ENCODE assay signal across 20 cellular contexts in genomic region chr11:98155696-98156095, GRCh38.
DNase-seq lines count a peak whose midpoint lies in the region; ATAC-seq and TF ChIP-seq lines count a peak whose summit lies in the region.
"Had no signal": no experiment of that assay in that cellular context is flagged by ENCODE, and none has a peak within 500 bp of the region (broad histone marks: within the 10 kb centered on the region; RNA-seq: fewer than 3 reads in every experiment).

No MANE protein-coding gene starts in this region.

- H3K27me3 Mint-ChIP-seq in nephron (ENCODE audit: low read depth) (no peaks in the 10 kb centered on the region), mesothelial cell of epicardium (ENCODE audit: low read depth) (no peaks in the 10 kb centered on the region)
- H3K27me3 Mint-ChIP-seq in naive thymus-derived CD4-positive, alpha-beta T cell = no peaks in the 10 kb centered on the region
- H3K27me3 Mint-ChIP-seq: CD4-positive, alpha-beta memory T cell had no signal

- TF ChIP-seq POLR2A in GM18505 (IDR thresholded peaks at IDR 0.05; ENCODE audit: borderline replicate concordance, extremely low read depth, insufficient read depth, insufficient read length) = no peak

- H3K9me3 Mint-ChIP-seq in nephron = peaks cover 23% of the 10 kb centered on the region
- peaks cover 38% of the 10 kb centered on the region for H3K9me3 Mint-ChIP-seq in mesothelial cell of epicardium
- H3K9me3 Mint-ChIP-seq in naive thymus-derived CD4-positive, alpha-beta T cell = peaks cover 4 to 29% (median 10%) of the 10 kb centered on the region in 11 donors

- H3K4me1 Mint-ChIP-seq in nephron = peaks cover 4% of the 10 kb centered on the region
- H3K4me1 Mint-ChIP-seq in mesothelial cell of epicardium = peaks cover 3% of the 10 kb centered on the region
- H3K4me1 Mint-ChIP-seq in naive thymus-derived CD4-positive, alpha-beta T cell = no peaks in the 10 kb centered on the region
- H3K4me1 Mint-ChIP-seq: CD4-positive, alpha-beta memory T cell had no signal

- no peaks in the 10 kb centered on the region for H3K27me3 ChIP-seq in naive thymus-derived CD4-positive, alpha-beta T cell (ENCODE audit: control insufficient read depth in 2 of 2, insufficient read depth in 2 of 2, low read length in 2 of 2)
- H3K27me3 ChIP-seq: BLaER1, Peyer's patch, SJSA1 had no signal

- H3K4me3 ChIP-seq in naive thymus-derived CD4-positive, alpha-beta T cell (ENCODE audit: low read length) = no peak overlapping the region
- H3K4me3 ChIP-seq: BLaER1, GM23248, Peyer's patch, SJSA1 had no signal

- H3K36me3 Mint-ChIP-seq in nephron (ENCODE audit: low read depth) (no peaks in the 10 kb centered on the region), mesothelial cell of epicardium (peaks cover 7% of the 10 kb centered on the region)
- peaks cover 0 to 7% (median 0%) of the 10 kb centered on the region in 5 donors for H3K36me3 Mint-ChIP-seq in naive thymus-derived CD4-positive, alpha-beta T cell
- H3K36me3 Mint-ChIP-seq: CD4-positive, alpha-beta memory T cell had no signal

- no peak for ATAC-seq in GM18505 (IDR thresholded peaks at IDR 0.05; ENCODE audit: unreplicated experiment)
- no peak for ATAC-seq in naive thymus-derived CD4-positive, alpha-beta T cell

- H3K9me3 ChIP-seq in naive thymus-derived CD4-positive, alpha-beta T cell (ENCODE audit: control insufficient read depth in 2 of 3, low read length in 3 of 3) = no peaks in the 10 kb centered on the region
- H3K9me3 ChIP-seq: BLaER1, Peyer's patch, SJSA1 had no signal

- H3K4me3 Mint-ChIP-seq in nephron = no peak overlapping the region
- H3K4me3 Mint-ChIP-seq in mesothelial cell of epicardium = no peak overlapping the region
- H3K4me3 Mint-ChIP-seq in naive thymus-derived CD4-positive, alpha-beta T cell = no peak overlapping the region
- H3K4me3 Mint-ChIP-seq: CD4-positive, alpha-beta memory T cell; T-helper 1 cell treated with Interleukin-12 subunit alpha and Interleukin-12 subunit beta and Interleukin-4 antibody, amounts not matched to agents 30 μg/mL and 1 μg/mL, for 36 hours had no signal

- no peak for TF ChIP-seq CTCF in VCaP (conservative IDR thresholded peaks at IDR 0.05)
- no peak for TF ChIP-seq CTCF in nephron (IDR thresholded peaks at IDR 0.05; ENCODE audit: unreplicated experiment in 3 of 3)
- TF ChIP-seq CTCF in mesothelial cell of epicardium (IDR thresholded peaks at IDR 0.05; ENCODE audit: unreplicated experiment) = no peak

- CTCF ChIA-PET in naive thymus-derived CD4-positive, alpha-beta T cell (lab: Charles Lee) = no interaction called here

- no peaks in the 10 kb centered on the region for H3K36me3 ChIP-seq in naive thymus-derived CD4-positive, alpha-beta T cell (ENCODE audit: control insufficient read depth in 2 of 3, insufficient read depth in 3 of 3, low read length in 3 of 3)
- H3K36me3 ChIP-seq: BLaER1, Peyer's patch, SJSA1 had no signal

- H3K27ac Mint-ChIP-seq in nephron (peak overlapping the region in 2 of 3 experiments; percentile 7 to 38), mesothelial cell of epicardium (no peak overlapping the region)
- H3K27ac Mint-ChIP-seq in naive thymus-derived CD4-positive, alpha-beta T cell = no peak overlapping the region
- H3K27ac Mint-ChIP-seq: CD4-positive, alpha-beta memory T cell; T-helper 1 cell treated with Interleukin-12 subunit alpha and Interleukin-12 subunit beta and Interleukin-4 antibody, amounts not matched to agents 30 μg/mL and 1 μg/mL, for 36 hours had no signal

- no peaks in the 10 kb centered on the region for H3K4me1 ChIP-seq in naive thymus-derived CD4-positive, alpha-beta T cell (ENCODE audit: control insufficient read depth in 2 of 2, insufficient read depth in 2 of 2, low read length in 2 of 2)
- H3K4me1 ChIP-seq: BLaER1, Peyer's patch, SJSA1 had no signal

- intact Hi-C loops in naive thymus-derived CD4-positive, alpha-beta T cell (cut with micrococcal nuclease) = no loop called here

- H3K27ac ChIP-seq in VCaP = peak overlapping the region; percentile 48
- H3K27ac ChIP-seq in naive thymus-derived CD4-positive, alpha-beta T cell (ENCODE audit: low read depth, low read length) = no peak overlapping the region
- H3K27ac ChIP-seq: 22Rv1, BLaER1, GM23248, Peyer's patch, SJSA1 had no signal

- POLR2A ChIA-PET in naive thymus-derived CD4-positive, alpha-beta T cell (lab: Charles Lee) = no interaction called here

- DNase-seq in DMS153 (lab: John Stamatoyannopoulos, UW) (peak; percentile 33), DMS153 treated with DMSO at 0.1 percent for 48 hours (lab: John Stamatoyannopoulos, UW; ENCODE audit: unreplicated experiment) (no peak), NCI-H748 (lab: John Stamatoyannopoulos, UW; ENCODE audit: unreplicated experiment) (peak; percentile 68), mesothelial cell of epicardium (ENCODE audit: low spot score in 2 of 2, unreplicated experiment in 2 of 2) (no peak)
- no peak for DNase-seq in naive thymus-derived CD4-positive, alpha-beta T cell
- DNase-seq: ACHN; CD4-positive, alpha-beta memory T cell; GM23248; HCEC 1CT; NCI-H1417 treated with DMSO at 0.1 percent for 48 hours; NCI-H187 treated with DMSO at 0.1 percent for 48 hours; NCI-H226; Peyer's patch had no signal

Comparison
In these comparisons a context has a peak if more than half of its experiments do, and no peak if none do; other contexts are left out.
1. DNase-seq: peak in DMS153 (single experiment) and NCI-H748 (single experiment); none in DMS153 treated with DMSO at 0.1 percent for 48 hours (single experiment), mesothelial cell of epicardium (0 of 2) and naive thymus-derived CD4-positive, alpha-beta T cell (0 of 9).
2. H3K27ac Mint-ChIP-seq: peak in nephron (2 of 3); none in mesothelial cell of epicardium (single experiment) and naive thymus-derived CD4-positive, alpha-beta T cell (0 of 9).